In the genomic region with DNA sequence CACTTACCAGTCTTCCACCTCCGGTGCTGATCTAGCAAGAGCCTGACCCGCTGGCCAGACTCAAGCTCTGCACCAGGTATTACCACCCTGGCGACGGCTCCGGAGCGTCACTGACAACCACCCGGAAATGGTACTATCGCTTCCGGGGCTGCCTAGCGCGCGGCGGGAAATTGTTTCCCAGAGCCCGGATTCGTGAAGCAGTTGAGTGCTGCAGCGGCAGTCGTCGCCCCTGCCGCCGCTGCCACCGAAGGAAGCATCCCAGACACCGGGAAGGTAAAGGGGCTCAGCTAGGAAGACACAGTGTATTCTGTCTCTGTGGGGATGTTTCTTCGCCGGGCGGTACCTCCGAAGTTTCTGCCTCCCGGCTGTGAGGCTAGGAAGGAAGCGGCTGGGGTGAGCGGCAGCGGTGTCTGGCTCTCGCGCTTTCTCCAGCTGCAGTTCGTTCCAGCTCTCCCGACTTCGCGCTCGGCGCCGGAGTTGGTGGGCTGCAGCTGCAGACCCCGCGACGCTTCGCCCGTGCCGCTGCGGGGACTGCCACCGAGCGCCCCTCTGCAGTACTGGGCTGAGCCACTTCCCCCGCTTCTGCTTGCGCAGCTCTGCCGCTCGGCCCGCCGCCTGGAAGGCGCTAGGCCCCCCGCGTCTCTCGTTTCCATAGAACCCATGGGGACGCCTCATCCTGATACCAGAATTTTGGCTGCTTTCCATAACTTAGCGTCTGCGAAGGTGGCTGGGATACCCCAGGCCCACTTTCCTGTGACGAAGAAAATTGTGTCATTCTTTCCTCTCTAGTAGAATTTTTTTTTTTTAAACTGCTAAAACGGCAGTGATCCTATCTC, we compare ENCODE assay signal across 1 cellular context.
TF ChIP-seq lines count a peak whose summit lies in the region.

A gene with protein sequence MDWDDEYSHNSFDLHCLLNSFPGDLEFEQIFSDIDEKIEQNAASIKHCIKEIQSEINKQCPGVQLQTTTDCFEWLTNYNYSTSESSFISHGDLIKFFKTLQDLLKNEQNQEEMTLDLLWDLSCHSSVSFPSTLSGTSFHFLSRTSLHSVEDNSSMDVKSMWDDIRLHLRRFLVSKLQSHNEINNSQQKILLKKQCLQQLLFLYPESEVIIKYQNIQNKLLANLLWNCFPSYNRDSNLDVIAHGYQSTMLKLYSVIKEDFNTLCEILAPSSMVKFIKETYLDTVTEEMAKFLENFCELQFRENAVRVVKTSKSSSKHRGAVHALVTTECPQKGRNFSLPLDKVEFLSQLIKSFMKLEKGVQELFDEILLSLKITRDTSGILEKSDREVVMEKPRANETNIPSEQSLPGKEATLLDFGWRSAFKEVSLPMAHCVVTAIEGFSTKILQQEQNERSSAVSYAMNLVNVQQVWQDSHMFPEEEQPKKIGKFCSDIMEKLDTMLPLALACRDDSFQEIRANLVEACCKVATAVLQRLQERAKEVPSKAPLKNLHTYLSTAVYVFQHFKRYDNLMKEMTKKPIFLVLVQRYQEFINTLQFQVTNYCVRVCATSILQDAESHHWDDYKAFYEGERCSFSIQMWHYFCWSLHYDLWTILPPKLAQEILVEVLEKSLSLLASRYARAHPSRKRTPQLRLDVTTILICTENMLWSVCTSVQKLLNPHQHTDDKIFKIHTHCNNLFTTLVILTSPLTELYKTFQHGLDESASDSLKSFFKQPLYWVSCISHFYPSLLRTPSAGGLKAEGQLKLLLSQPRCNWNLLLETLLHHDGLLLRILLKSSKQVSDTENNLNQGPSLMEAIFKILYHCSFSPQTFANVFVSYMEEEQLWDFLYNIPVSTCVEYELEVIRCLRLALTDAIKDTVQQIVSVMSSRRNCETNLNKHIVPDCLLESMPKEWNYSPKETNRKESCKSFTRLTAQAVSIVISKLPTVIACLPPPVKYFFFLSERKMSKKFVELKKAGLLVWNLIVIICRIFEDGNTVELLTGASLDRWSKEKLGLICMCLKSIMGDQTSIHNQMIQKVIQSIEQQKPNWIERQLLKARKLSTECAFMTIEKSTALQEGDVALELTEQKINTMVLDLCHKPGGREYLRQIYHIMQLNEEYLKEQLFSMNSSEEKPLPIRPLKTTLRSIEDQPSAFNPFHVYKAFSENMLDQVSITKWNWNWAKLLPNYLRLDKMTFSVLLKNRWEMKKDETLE (N-terminal part only) (minus strand): TSS at position 112 of the 836 bp plus-strand sequence. CDS start 81,478 bp downstream, outside the sequence.
A gene (plus strand): TSS at position 177 of the 836 bp plus-strand sequence. CDS start 10,142 bp downstream, outside the sequence.

TF ChIP-seq in K562, 482 proteins besides CTCF, POLR2A, EP300 and RAD21 (continued from another document and continues in another):
- no peak for TF ChIP-seq KHSRP (IDR thresholded peaks at IDR 0.05)
- no peak for TF ChIP-seq JUNB (CRISPR knock-in tag; conservative IDR thresholded peaks at IDR 0.05)
- no peak for TF ChIP-seq ILF3 (IDR thresholded peaks at IDR 0.05; ENCODE audit: borderline replicate concordance)
- TF ChIP-seq, protein P1, sequence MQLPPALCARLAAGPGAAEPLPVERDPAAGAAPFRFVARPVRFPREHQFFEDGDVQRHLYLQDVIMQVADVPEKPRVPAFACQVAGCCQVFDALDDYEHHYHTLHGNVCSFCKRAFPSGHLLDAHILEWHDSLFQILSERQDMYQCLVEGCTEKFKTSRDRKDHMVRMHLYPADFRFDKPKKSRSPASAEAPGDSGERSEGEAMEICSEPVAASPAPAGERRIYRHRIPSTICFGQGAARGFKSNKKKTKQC (CRISPR knock-in tag; IDR thresholded peaks at IDR 0.05): no peak; the same call in 1 of the 2 replicates
- TF ChIP-seq ZNF253 (CRISPR knock-in tag; conservative IDR thresholded peaks at IDR 0.05): no peak
- no peak for TF ChIP-seq ESRRB (CRISPR knock-in tag; IDR thresholded peaks at IDR 0.05; ENCODE audit: borderline replicate concordance)
- TF ChIP-seq MEIS2 (IDR thresholded peaks at IDR 0.05; ENCODE audit: partially characterized antibody): no peak
- no peak for TF ChIP-seq KDM2B (CRISPR knock-in tag; IDR thresholded peaks at IDR 0.05)
- no peak for TF ChIP-seq PCBP1 (IDR thresholded peaks at IDR 0.05; ENCODE audit: low read depth, low read length, poor library complexity, severe bottlenecking)
- TF ChIP-seq, protein P2, sequence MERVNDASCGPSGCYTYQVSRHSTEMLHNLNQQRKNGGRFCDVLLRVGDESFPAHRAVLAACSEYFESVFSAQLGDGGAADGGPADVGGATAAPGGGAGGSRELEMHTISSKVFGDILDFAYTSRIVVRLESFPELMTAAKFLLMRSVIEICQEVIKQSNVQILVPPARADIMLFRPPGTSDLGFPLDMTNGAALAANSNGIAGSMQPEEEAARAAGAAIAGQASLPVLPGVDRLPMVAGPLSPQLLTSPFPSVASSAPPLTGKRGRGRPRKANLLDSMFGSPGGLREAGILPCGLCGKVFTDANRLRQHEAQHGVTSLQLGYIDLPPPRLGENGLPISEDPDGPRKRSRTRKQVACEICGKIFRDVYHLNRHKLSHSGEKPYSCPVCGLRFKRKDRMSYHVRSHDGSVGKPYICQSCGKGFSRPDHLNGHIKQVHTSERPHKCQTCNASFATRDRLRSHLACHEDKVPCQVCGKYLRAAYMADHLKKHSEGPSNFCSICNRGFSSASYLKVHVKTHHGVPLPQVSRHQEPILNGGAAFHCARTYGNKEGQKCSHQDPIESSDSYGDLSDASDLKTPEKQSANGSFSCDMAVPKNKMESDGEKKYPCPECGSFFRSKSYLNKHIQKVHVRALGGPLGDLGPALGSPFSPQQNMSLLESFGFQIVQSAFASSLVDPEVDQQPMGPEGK (CRISPR knock-in tag; IDR thresholded peaks at IDR 0.05; ENCODE audit: borderline replicate concordance): no peak
- TF ChIP-seq KDM5B (IDR thresholded peaks at IDR 0.05; ENCODE audit: insufficient replicate concordance, low read depth, low read length): peak; percentile 88
- no peak for TF ChIP-seq TCF7 (IDR thresholded peaks at IDR 0.05; ENCODE audit: borderline replicate concordance)
- no peak for TF ChIP-seq ZSCAN29 (IDR thresholded peaks at IDR 0.05)
- peak; percentile 84 for TF ChIP-seq ZFX (CRISPR knock-in tag; IDR thresholded peaks at IDR 0.05)
- no peak for TF ChIP-seq GABPB2 (CRISPR knock-in tag; conservative IDR thresholded peaks at IDR 0.05)
- TF ChIP-seq ZNF354B (CRISPR knock-in tag; IDR thresholded peaks at IDR 0.05): no peak
- TF ChIP-seq ZNF174 (CRISPR knock-in tag; IDR thresholded peaks at IDR 0.05): no peak
- no peak for TF ChIP-seq ZNF780A (CRISPR knock-in tag; IDR thresholded peaks at IDR 0.05)
- TF ChIP-seq, protein P3, sequence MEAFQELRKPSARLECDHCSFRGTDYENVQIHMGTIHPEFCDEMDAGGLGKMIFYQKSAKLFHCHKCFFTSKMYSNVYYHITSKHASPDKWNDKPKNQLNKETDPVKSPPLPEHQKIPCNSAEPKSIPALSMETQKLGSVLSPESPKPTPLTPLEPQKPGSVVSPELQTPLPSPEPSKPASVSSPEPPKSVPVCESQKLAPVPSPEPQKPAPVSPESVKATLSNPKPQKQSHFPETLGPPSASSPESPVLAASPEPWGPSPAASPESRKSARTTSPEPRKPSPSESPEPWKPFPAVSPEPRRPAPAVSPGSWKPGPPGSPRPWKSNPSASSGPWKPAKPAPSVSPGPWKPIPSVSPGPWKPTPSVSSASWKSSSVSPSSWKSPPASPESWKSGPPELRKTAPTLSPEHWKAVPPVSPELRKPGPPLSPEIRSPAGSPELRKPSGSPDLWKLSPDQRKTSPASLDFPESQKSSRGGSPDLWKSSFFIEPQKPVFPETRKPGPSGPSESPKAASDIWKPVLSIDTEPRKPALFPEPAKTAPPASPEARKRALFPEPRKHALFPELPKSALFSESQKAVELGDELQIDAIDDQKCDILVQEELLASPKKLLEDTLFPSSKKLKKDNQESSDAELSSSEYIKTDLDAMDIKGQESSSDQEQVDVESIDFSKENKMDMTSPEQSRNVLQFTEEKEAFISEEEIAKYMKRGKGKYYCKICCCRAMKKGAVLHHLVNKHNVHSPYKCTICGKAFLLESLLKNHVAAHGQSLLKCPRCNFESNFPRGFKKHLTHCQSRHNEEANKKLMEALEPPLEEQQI (IDR thresholded peaks at IDR 0.05): no peak
- TF ChIP-seq, protein P4, sequence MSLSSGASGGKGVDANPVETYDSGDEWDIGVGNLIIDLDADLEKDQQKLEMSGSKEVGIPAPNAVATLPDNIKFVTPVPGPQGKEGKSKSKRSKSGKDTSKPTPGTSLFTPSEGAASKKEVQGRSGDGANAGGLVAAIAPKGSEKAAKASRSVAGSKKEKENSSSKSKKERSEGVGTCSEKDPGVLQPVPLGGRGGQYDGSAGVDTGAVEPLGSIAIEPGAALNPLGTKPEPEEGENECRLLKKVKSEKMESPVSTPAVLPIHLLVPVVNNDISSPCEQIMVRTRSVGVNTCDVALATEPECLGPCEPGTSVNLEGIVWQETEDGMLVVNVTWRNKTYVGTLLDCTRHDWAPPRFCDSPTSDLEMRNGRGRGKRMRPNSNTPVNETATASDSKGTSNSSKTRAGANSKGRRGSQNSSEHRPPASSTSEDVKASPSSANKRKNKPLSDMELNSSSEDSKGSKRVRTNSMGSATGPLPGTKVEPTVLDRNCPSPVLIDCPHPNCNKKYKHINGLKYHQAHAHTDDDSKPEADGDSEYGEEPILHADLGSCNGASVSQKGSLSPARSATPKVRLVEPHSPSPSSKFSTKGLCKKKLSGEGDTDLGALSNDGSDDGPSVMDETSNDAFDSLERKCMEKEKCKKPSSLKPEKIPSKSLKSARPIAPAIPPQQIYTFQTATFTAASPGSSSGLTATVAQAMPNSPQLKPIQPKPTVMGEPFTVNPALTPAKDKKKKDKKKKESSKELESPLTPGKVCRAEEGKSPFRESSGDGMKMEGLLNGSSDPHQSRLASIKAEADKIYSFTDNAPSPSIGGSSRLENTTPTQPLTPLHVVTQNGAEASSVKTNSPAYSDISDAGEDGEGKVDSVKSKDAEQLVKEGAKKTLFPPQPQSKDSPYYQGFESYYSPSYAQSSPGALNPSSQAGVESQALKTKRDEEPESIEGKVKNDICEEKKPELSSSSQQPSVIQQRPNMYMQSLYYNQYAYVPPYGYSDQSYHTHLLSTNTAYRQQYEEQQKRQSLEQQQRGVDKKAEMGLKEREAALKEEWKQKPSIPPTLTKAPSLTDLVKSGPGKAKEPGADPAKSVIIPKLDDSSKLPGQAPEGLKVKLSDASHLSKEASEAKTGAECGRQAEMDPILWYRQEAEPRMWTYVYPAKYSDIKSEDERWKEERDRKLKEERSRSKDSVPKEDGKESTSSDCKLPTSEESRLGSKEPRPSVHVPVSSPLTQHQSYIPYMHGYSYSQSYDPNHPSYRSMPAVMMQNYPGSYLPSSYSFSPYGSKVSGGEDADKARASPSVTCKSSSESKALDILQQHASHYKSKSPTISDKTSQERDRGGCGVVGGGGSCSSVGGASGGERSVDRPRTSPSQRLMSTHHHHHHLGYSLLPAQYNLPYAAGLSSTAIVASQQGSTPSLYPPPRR (CRISPR knock-in tag; IDR thresholded peaks at IDR 0.05; ENCODE audit: borderline replicate concordance): no peak
- no peak for TF ChIP-seq TSC22D4 (tag; IDR thresholded peaks at IDR 0.05)
- no peak for TF ChIP-seq MEF2D (tag; conservative IDR thresholded peaks at IDR 0.05; ENCODE audit: low read depth)
- TF ChIP-seq FOXA1 (IDR thresholded peaks at IDR 0.05; ENCODE audit: borderline replicate concordance): no peak
- TF ChIP-seq, protein P5, sequence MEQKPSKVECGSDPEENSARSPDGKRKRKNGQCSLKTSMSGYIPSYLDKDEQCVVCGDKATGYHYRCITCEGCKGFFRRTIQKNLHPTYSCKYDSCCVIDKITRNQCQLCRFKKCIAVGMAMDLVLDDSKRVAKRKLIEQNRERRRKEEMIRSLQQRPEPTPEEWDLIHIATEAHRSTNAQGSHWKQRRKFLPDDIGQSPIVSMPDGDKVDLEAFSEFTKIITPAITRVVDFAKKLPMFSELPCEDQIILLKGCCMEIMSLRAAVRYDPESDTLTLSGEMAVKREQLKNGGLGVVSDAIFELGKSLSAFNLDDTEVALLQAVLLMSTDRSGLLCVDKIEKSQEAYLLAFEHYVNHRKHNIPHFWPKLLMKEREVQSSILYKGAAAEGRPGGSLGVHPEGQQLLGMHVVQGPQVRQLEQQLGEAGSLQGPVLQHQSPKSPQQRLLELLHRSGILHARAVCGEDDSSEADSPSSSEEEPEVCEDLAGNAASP (IDR thresholded peaks at IDR 0.05): no peak
- TF ChIP-seq, protein P6, sequence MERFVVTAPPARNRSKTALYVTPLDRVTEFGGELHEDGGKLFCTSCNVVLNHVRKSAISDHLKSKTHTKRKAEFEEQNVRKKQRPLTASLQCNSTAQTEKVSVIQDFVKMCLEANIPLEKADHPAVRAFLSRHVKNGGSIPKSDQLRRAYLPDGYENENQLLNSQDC (CRISPR knock-in tag; IDR thresholded peaks at IDR 0.05): no peak
- no peak; the same call in 1 of the 2 replicates for TF ChIP-seq LEF1 (IDR thresholded peaks at IDR 0.05)
- TF ChIP-seq FOXK1 (CRISPR knock-in tag; IDR thresholded peaks at IDR 0.05; ENCODE audit: borderline replicate concordance): no peak
- TF ChIP-seq, protein P7, sequence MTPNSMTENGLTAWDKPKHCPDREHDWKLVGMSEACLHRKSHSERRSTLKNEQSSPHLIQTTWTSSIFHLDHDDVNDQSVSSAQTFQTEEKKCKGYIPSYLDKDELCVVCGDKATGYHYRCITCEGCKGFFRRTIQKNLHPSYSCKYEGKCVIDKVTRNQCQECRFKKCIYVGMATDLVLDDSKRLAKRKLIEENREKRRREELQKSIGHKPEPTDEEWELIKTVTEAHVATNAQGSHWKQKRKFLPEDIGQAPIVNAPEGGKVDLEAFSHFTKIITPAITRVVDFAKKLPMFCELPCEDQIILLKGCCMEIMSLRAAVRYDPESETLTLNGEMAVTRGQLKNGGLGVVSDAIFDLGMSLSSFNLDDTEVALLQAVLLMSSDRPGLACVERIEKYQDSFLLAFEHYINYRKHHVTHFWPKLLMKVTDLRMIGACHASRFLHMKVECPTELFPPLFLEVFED (CRISPR knock-in tag; conservative IDR thresholded peaks at IDR 0.05): no peak
- no peak for TF ChIP-seq TAF15 (IDR thresholded peaks at IDR 0.05; ENCODE audit: low read depth, low read length)
- no peak for TF ChIP-seq MYNN (IDR thresholded peaks at IDR 0.05)
- TF ChIP-seq MYNN (CRISPR knock-in tag; IDR thresholded peaks at IDR 0.05): no peak
